ENCODE assay signal across 11 cellular contexts in the genomic region with DNA sequence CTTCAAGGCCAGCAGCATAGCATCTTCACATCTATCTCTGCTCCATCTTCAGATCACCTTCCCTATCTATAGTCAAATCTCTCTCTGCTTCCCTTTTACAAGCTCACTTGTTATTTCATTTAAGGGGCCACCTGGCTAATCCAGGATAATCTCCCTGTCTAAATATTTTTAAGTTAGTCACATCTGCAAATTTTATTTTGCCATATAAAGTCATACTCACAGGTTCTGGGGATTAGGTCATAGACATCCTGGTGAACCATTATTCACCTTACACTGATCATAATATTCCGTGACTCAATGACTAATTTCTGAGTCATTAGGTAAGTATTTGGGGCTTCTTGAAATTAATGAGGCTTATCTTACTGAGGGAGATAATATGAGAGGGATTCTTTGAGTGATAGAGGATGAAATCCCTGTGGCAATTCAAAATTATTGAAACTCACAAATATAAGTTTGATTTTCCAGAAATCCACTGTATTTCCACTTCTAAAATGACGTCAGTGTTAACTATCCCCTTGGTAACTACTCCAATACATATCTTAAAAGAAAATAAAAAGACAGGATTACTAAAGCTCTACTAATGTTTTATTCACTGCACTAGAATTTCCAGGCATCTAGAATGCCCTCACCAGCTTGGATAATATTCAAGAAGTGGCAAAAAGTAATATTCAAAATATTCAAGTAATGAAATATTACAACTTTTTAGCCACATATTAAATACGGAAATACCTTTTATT.
A peak's percentile ranks its signal among the peaks of the same experiment; 100 is the strongest.
DNase-seq lines count a peak whose midpoint lies in the region; ATAC-seq, FAIRE-seq and TF ChIP-seq lines count a peak whose summit lies in the region.
"Had no signal": no experiment of that assay in that cellular context is flagged by ENCODE, and none has a peak within 500 bp of the region (broad histone marks: within the 10 kb centered on the region; RNA-seq: fewer than 3 reads in every experiment).

No MANE protein-coding gene starts in this region.

- TF ChIP-seq CTCF in GM12878 (IDR thresholded peaks at IDR 0.05 in 2 of 3, conservative IDR thresholded peaks at IDR 0.05 in 1 of 3; ENCODE audit: control insufficient read depth in 2 of 3, extremely low read depth in 1 of 3, insufficient read depth in 1 of 3, low read depth in 3 of 3, low read length in 3 of 3) (no peak), ascending aorta (IDR thresholded peaks at IDR 0.05) (no peak)

- H3K27ac ChIP-seq in GM12878 (ENCODE audit: control insufficient read depth, insufficient read depth) (no peak overlapping the region), ascending aorta (peak overlapping the region in 1 of 2 donors; percentile 39)
- H3K27ac ChIP-seq: esophagus squamous epithelium had no signal

- no TSS peak for BruUV-seq in GM12878 (replicated peaks; lab: Mats Ljungman, UMichigan)

- intact Hi-C loops in GM12878 (cut with micrococcal nuclease; ENCODE audit: unreplicated experiment) (no loop called here), ascending aorta (cut with DNase I) (no loop called here)

- peak; percentile 53 for ATAC-seq in GM18861 (IDR thresholded peaks at IDR 0.05; ENCODE audit: unreplicated experiment)
- ATAC-seq in GM12878: no peak; the same call in 2 of the 3 replicates
- ATAC-seq in GM19328 (IDR thresholded peaks at IDR 0.05; ENCODE audit: unreplicated experiment): no peak
- ATAC-seq: sciatic nerve had no signal

- no peak for TF ChIP-seq RAD21 in GM12878 (IDR thresholded peaks at IDR 0.05; ENCODE audit: insufficient read depth, low read depth, low read length)

- in situ Hi-C loops in GM12878 (cut with MboI): no loop called here

- H3K4me2 ChIP-seq in GM12878 (ENCODE audit: control insufficient read depth, insufficient read depth): no peak overlapping the region

- DNase-seq in M059J (ENCODE audit: low read depth): peak; percentile 94
- no peak for DNase-seq in GM12878 (ENCODE audit: low read depth, low spot score)
- peak; percentile 85 for DNase-seq in non-pigmented ciliary epithelial cell (ENCODE audit: low read depth)
- no peak for DNase-seq in ascending aorta (ENCODE audit: low spot score in 2 of 2)
- no peak for DNase-seq in GF-D8 (lab: John Stamatoyannopoulos, UW)
- no peak for DNase-seq in stimulated activated naive CD4-positive, alpha-beta T cell (lab: John Stamatoyannopoulos, UW)
- DNase-seq: activated naive CD4-positive, alpha-beta T cell treated with Interleukin-2 at 50 U/mL for 16 hours; esophagus squamous epithelium had no signal

- H3K36me3 ChIP-seq in GM12878 (ENCODE audit: control insufficient read depth in 2 of 2, insufficient read depth in 2 of 2, low read length in 1 of 2): no peaks in the 10 kb centered on the region
- H3K36me3 ChIP-seq in ascending aorta: no peaks in the 10 kb centered on the region
- H3K36me3 ChIP-seq: esophagus squamous epithelium had no signal

- no peak overlapping the region for H3K9ac ChIP-seq in GM12878 (ENCODE audit: control insufficient read depth, insufficient read depth, low read length)

- no peak for TF ChIP-seq POLR2A in GM12878 (IDR thresholded peaks at IDR 0.05; ENCODE audit: low read depth, low read length)

- H3K27me3 ChIP-seq in GM12878 (replicated peaks in 1 of 2; ENCODE audit: control insufficient read depth in 2 of 2, insufficient read depth in 2 of 2, low read length in 1 of 2): no peaks in the 10 kb centered on the region
- H3K27me3 ChIP-seq in ascending aorta: no peaks in the 10 kb centered on the region
- H3K27me3 ChIP-seq: esophagus squamous epithelium had no signal

- POLR2A ChIA-PET in GM12878 (lab: Charles Lee): no interaction called here

- H3K4me1 ChIP-seq in GM12878 (ENCODE audit: control insufficient read depth, insufficient read depth, low read length) (no peaks in the 10 kb centered on the region), ascending aorta (no peaks in the 10 kb centered on the region)
- H3K4me1 ChIP-seq: esophagus squamous epithelium had no signal

- SMC1A ChIA-PET in GM12878 (lab: Charles Lee; ENCODE audit: uncharacterized antibody, unreplicated experiment): interaction anchor here (0.8 to 1.4 kb wide), 3 partner anchors 25 to 66 kb away, joined by 3 read pairs; no protein-coding TSS in a partner anchor

- RAD21 ChIA-PET in GM12878 (lab: Charles Lee; ENCODE audit: unreplicated experiment): no interaction called here

- H3K79me2 ChIP-seq in GM12878 (ENCODE audit: control insufficient read depth, insufficient read depth, low read length): no peaks in the 10 kb centered on the region

- H3K4me3 ChIP-seq in GM12878: no peak overlapping the region
- H3K4me3 ChIP-seq in ascending aorta: no peak overlapping the region
- H3K4me3 ChIP-seq: esophagus squamous epithelium had no signal

- no peak for TF ChIP-seq EP300 in GM12878 (IDR thresholded peaks at IDR 0.05; ENCODE audit: borderline replicate concordance in 1 of 2, control insufficient read depth in 1 of 2, low read depth in 2 of 2, low read length in 2 of 2)

- 0% methylated on average over 3 of the region's 3 CpGs for WGBS in GM12878 (ENCODE audit: insufficient coverage, insufficient replicate concordance, low lambda C conversion rate, missing lambda C conversion rate)

- H3K9me3 ChIP-seq in GM12878 (replicated peaks; ENCODE audit: control insufficient read depth, insufficient read depth, low read length): no peaks in the 10 kb centered on the region
- H3K9me3 ChIP-seq in ascending aorta: no peaks in the 10 kb centered on the region
- H3K9me3 ChIP-seq: esophagus squamous epithelium had no signal

- no peak overlapping the region for H2AFZ ChIP-seq in GM12878 (ENCODE audit: control insufficient read depth, low read depth, low read length)

- CTCF ChIA-PET in GM12878 (lab: Yijun Ruan, JAX): no interaction called here

- FAIRE-seq in GM12878 (lab: Jason Lieb, UNC): no peak

- no peaks in the 10 kb centered on the region for H4K20me1 ChIP-seq in GM12878 (ENCODE audit: control insufficient read depth, insufficient read depth)

TF ChIP-seq in GM12878, 131 proteins besides CTCF, POLR2A, EP300 and RAD21:
- TF ChIP-seq TCF7 (IDR thresholded peaks at IDR 0.05; ENCODE audit: borderline replicate concordance) (no peak), JUNB (IDR thresholded peaks at IDR 0.05) (peak; percentile 40)

Comparison
In these comparisons a context has a peak if more than half of its experiments do, and no peak if none do; other contexts are left out.
1. DNase-seq: peak in M059J (single experiment) and non-pigmented ciliary epithelial cell (single experiment); none in GM12878 (single experiment), ascending aorta (0 of 2), GF-D8 (single experiment) and stimulated activated naive CD4-positive, alpha-beta T cell (0 of 6).